ENCODE assay signal across 19 cellular contexts in the genomic region with DNA sequence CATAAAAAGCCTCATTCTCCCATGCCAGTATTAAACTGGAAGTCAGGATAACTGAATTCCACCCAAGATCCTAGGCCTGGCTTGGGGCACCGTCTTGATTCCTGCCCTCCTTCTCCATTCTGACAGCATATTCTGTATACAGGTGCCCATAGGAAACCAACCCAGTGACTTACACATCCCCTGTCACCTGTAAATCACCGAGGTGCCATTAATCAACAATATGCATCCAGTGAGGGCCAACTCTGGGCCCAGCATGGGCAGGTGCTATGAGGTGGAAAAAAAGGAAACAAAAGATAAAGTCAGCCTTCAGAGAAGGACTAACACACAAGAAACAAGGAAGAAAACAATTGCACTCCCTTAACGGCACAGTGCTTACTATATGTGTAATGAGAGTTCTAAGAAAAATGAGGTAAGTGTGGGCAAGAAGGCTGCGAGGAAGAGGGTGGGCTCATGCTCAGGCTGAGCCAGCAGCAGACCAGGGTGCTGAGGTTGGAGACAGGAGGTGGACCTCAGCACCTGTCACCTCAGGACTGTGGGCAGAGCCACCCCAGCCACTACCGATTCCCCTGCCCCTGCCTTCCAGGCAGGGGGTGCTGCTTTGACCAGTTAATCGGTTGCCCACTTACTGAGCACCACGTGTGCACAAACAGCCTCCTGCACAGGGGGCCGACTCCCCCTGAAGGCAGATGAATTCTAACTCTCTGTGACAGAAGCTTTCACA.
DNase-seq lines count a peak whose midpoint lies in the region; ATAC-seq and TF ChIP-seq lines count a peak whose summit lies in the region.
"Had no signal": no experiment of that assay in that cellular context is flagged by ENCODE, and none has a peak within 500 bp of the region (broad histone marks: within the 10 kb centered on the region; RNA-seq: fewer than 3 reads in every experiment).

No MANE protein-coding gene starts in this region.

- peaks cover 26% of the 10 kb centered on the region for H3K4me1 Mint-ChIP-seq in activated T-cell treated with anti-CD3 and anti-CD28 coated beads, Interleukin-2, amount 50 U/mL, for 4 hours (ENCODE audit: low read depth)
- H3K4me1 Mint-ChIP-seq in activated naive CD8-positive, alpha-beta T cell (ENCODE audit: low read depth), result peaks cover 23% of the 10 kb centered on the region
- H3K4me1 Mint-ChIP-seq: activated B cell treated with CpG ODN at 0.5 μM for 24 hours, endodermal cell had no signal

- peak overlapping the region; percentile 80 for H3K27ac Mint-ChIP-seq in activated naive CD8-positive, alpha-beta T cell
- H3K27ac Mint-ChIP-seq: activated B cell treated with CpG ODN at 0.5 μM for 24 hours, endodermal cell, IgD-negative memory B cell had no signal

- WGBS in gastroesophageal sphincter (ENCODE audit: low coverage in 1 of 2), 2 donors, result 62 to 91% methylated on average over 4 of the region's 8 CpGs

- no peak for TF ChIP-seq EP300 in gastroesophageal sphincter (IDR thresholded peaks at IDR 0.05)

- no peaks in the 10 kb centered on the region for H3K9me3 Mint-ChIP-seq in activated T-cell treated with anti-CD3 and anti-CD28 coated beads, Interleukin-2, amount 50 U/mL, for 4 hours
- H3K9me3 Mint-ChIP-seq in activated naive CD8-positive, alpha-beta T cell (ENCODE audit: low read depth), result no peaks in the 10 kb centered on the region
- H3K9me3 Mint-ChIP-seq: activated B cell treated with CpG ODN at 0.5 μM for 24 hours, endodermal cell, IgD-negative memory B cell had no signal

- POLR2A ChIA-PET in RWPE1 (lab: Yijun Ruan, JAX; ENCODE audit: low non-redundant PET), result no interaction called here

- H3K4me1 ChIP-seq in gastroesophageal sphincter, result no peaks in the 10 kb centered on the region
- H3K4me1 ChIP-seq: lower lobe of right lung, uterus had no signal

- CTCF ChIA-PET in RWPE1 (lab: Yijun Ruan, JAX), result interaction anchor here (0.6 to 0.7 kb wide), 2 partner anchors 20 to 201 kb away, joined by 3 read pairs; no protein-coding TSS in a partner anchor

- no peaks in the 10 kb centered on the region for H3K9me3 ChIP-seq in gastroesophageal sphincter
- H3K9me3 ChIP-seq: heart right ventricle, lower lobe of right lung, uterus had no signal

- DNase-seq in activated T-cell treated with anti-CD3 and anti-CD28 coated beads, Interleukin-2, amount 50 U/mL, for 4 hours, result no peak
- DNase-seq in activated T-cell treated with anti-CD3 and anti-CD28 coated beads for 4 hours (no peak), RWPE1 (ENCODE audit: low spot score) (no peak), GM13977 (ENCODE audit: low spot score) (no peak), substantia nigra (lab: John Stamatoyannopoulos, UW) (no peak)
- no peak for DNase-seq in stimulated activated naive CD8-positive, alpha-beta T cell treated with anti-CD3 and anti-CD28 coated beads, Interleukin-15, Interleukin-2, amounts not matched to agents 100 U/mL and 50 U/mL, for 24 hours
- DNase-seq: activated B cell treated with CpG ODN at 0.5 μM for 24 hours, aorta, DMS79, endodermal cell, heart right ventricle, lower lobe of right lung, MV-4-11, NCI-H510A treated with DMSO at 0.1 percent for 48 hours, SHP77, uterus had no signal

- TF ChIP-seq CTCF in RWPE1 (conservative IDR thresholded peaks at IDR 0.05; ENCODE audit: low read depth), result no peak
- TF ChIP-seq CTCF in GM13977 (IDR thresholded peaks at IDR 0.05; ENCODE audit: extremely low read depth, insufficient read depth, missing control alignments), result no peak
- TF ChIP-seq CTCF in gastroesophageal sphincter (IDR thresholded peaks at IDR 0.05), result no peak

- peaks cover 16% of the 10 kb centered on the region for H3K36me3 Mint-ChIP-seq in activated T-cell treated with anti-CD3 and anti-CD28 coated beads, Interleukin-2, amount 50 U/mL, for 4 hours (ENCODE audit: insufficient read depth)
- H3K36me3 Mint-ChIP-seq in activated naive CD8-positive, alpha-beta T cell, result peaks cover 9% of the 10 kb centered on the region

- H3K27ac ChIP-seq in RWPE1, result peak overlapping the region; percentile 19; the same call in 1 of the 2 replicates
- H3K27ac ChIP-seq in substantia nigra (ENCODE audit: low read depth, low read length, poor library complexity, severe bottlenecking), result no peak overlapping the region
- no peak overlapping the region for H3K27ac ChIP-seq in gastroesophageal sphincter
- H3K27ac ChIP-seq: heart right ventricle, lower lobe of right lung, uterus had no signal

- peak overlapping the region; percentile 29 for H3K4me3 Mint-ChIP-seq in activated T-cell treated with anti-CD3 and anti-CD28 coated beads, Interleukin-2, amount 50 U/mL, for 4 hours
- peak overlapping the region; percentile 56 for H3K4me3 Mint-ChIP-seq in activated naive CD8-positive, alpha-beta T cell
- H3K4me3 Mint-ChIP-seq: activated B cell treated with CpG ODN at 0.5 μM for 24 hours, endodermal cell, IgD-negative memory B cell had no signal

- no peaks in the 10 kb centered on the region for H3K36me3 ChIP-seq in gastroesophageal sphincter
- H3K36me3 ChIP-seq: heart right ventricle, lower lobe of right lung, uterus had no signal

- peak; percentile 71 to 90 for ATAC-seq in activated T-cell treated with anti-CD3 and anti-CD28 coated beads, Interleukin-2, amount 50 U/mL, for 4 hours
- ATAC-seq in stimulated activated naive CD8-positive, alpha-beta T cell treated with anti-CD3 and anti-CD28 coated beads, Interleukin-15, Interleukin-2, amounts not matched to agents 100 U/mL and 50 U/mL, for 24 hours, result peak; percentile 86
- no peak for ATAC-seq in gastroesophageal sphincter
- ATAC-seq: heart right ventricle had no signal

- H3K27me3 ChIP-seq in gastroesophageal sphincter, result no peaks in the 10 kb centered on the region
- H3K27me3 ChIP-seq: heart right ventricle, uterus had no signal

- no peaks in the 10 kb centered on the region for H3K27me3 Mint-ChIP-seq in activated T-cell treated with anti-CD3 and anti-CD28 coated beads, Interleukin-2, amount 50 U/mL, for 4 hours (ENCODE audit: low read depth)
- H3K27me3 Mint-ChIP-seq in activated naive CD8-positive, alpha-beta T cell, result no peaks in the 10 kb centered on the region
- H3K27me3 Mint-ChIP-seq: activated B cell treated with CpG ODN at 0.5 μM for 24 hours had no signal

- in situ Hi-C loops in GM13977 (cut with MboI; ENCODE audit: low pct_unique_long_range_greater_than_20kb, low sequenced_read_pairs, unreplicated experiment), result no loop called here

- TF ChIP-seq POLR2A in gastroesophageal sphincter (IDR thresholded peaks at IDR 0.05), result no peak

- H3K4me3 ChIP-seq in gastroesophageal sphincter, result no peak overlapping the region
- H3K4me3 ChIP-seq: heart right ventricle, lower lobe of right lung, uterus had no signal
